12 cellular contexts compared by ENCODE assay signal in the genomic region with DNA sequence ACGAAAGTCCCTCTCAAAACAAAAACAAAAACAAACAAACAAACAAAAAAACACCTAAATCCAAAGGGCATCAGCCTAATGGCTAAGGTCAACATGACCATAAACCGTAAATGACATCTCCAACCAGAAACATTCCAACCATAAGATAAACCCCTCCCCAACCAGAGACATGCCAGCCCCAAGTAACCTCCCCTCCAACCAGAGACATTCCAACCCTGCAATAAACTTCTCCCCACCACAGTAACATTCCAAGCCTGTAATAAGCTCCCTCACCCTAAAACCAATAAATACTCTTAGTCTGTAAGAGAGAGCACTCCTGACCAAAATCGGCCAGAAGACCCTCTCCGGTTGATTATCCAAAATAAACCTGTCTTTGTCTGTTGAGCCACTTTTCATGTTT. TPM values are rescaled to one million over a fixed set of nuclear protein-coding genes. Genes with fewer than 3 reads are reported as not detected.
DNase-seq lines count a peak whose midpoint lies in the region; TF ChIP-seq lines count a peak whose summit lies in the region.
"Not testable (repeated sequence)": the region's sequence is repeated elsewhere in the genome, so short reads cannot be mapped to it uniquely, and the experiment has no call there.
"Had no signal": no experiment of that assay in that cellular context is flagged by ENCODE, and none has a peak within 500 bp of the region (broad histone marks: within the 10 kb centered on the region; RNA-seq: fewer than 3 reads in every experiment).

No MANE protein-coding gene starts in this region.

- H3K27ac ChIP-seq in OCI-LY3 (ENCODE audit: low read length) = peak overlapping the region; percentile 74
- H3K27ac ChIP-seq in mesodermal cell (ENCODE audit: low read depth, low read length, severe bottlenecking) = peak overlapping the region; percentile 29

- not testable (repeated sequence) for H3K9me3 ChIP-seq in OCI-LY3 (ENCODE audit: insufficient read depth, low read length); mesodermal cell (ENCODE audit: control insufficient read depth, low read length)

- H3K9ac ChIP-seq in OCI-LY3 (ENCODE audit: low read length) = not testable (repeated sequence)

- not testable (repeated sequence) for H3K27me3 Mint-ChIP-seq in HFFc6 (ENCODE audit: insufficient read depth); T-helper 2 cell treated with Interferon-gamma antibody and Interleukin-4, amounts not matched to agents 5 μg/mL and 100 μg/mL, for 36 hours (ENCODE audit: low read depth); activated T-helper 1 cell treated with anti-CD3 and anti-CD28 coated beads, Interleukin-12 subunit alpha, Interleukin-12 subunit beta, Interleukin-2, Interleukin-4 antibody, amounts not matched to agents 30 ng/mL and 10 ng/mL and 1 ng/mL, durations not matched to agents 14 hours and 24 hours and 36 hours (ENCODE audit: insufficient read depth)

- WGBS in mesodermal cell (ENCODE audit: insufficient coverage in 2 of 2), 2 experiments = no CpG with 5 or more reads among the region's 4 CpGs

- not testable (repeated sequence) for H3K27me3 ChIP-seq in OCI-LY3 (ENCODE audit: low read depth, low read length)

- not testable (repeated sequence) for TF ChIP-seq CTCF in HFFc6 (IDR thresholded peaks at IDR 0.05); OCI-LY3 (IDR thresholded peaks at IDR 0.05; ENCODE audit: low read depth, low read length)

- peak overlapping the region; percentile 48 for H3K4me2 ChIP-seq in OCI-LY3 (ENCODE audit: low read length)

- H2AFZ ChIP-seq in OCI-LY3 (ENCODE audit: low read depth, low read length) = not testable (repeated sequence)

- H3K36me3 ChIP-seq in OCI-LY3 (replicated peaks; ENCODE audit: low read depth, low read length); mesodermal cell (ENCODE audit: control insufficient read depth, insufficient read depth, low read length): not testable (repeated sequence)

- peak; percentile 8 for DNase-seq in A172 (ENCODE audit: low spot score)
- DNase-seq in EH (ENCODE audit: low read depth) = peak; percentile 77
- peak; percentile 4 for DNase-seq in HFFc6
- DNase-seq in T-helper 2 cell treated with Interferon-gamma antibody and Interleukin-4, amounts not matched to agents 5 μg/mL and 100 μg/mL, for 36 hours (ENCODE audit: low spot score); activated T-helper 1 cell treated with anti-CD3 and anti-CD28 coated beads, Interleukin-12 subunit alpha, Interleukin-12 subunit beta, Interleukin-2, Interleukin-4 antibody, amounts not matched to agents 30 ng/mL and 10 ng/mL and 1 ng/mL, durations not matched to agents 14 hours and 24 hours and 36 hours (ENCODE audit: low spot score): not testable (repeated sequence)

- H3K4me1 ChIP-seq in OCI-LY3 (ENCODE audit: low read length) = peaks cover 32% of the 10 kb centered on the region
- not testable (repeated sequence) for H3K4me1 ChIP-seq in mesodermal cell (ENCODE audit: control insufficient read depth, insufficient read depth, low read length, poor library complexity, severe bottlenecking)

- H4K20me1 ChIP-seq in OCI-LY3 (ENCODE audit: insufficient read depth, low read length) = not testable (repeated sequence)

- H3K4me1 Mint-ChIP-seq in HFFc6 (ENCODE audit: low read depth) = peaks cover 17% of the 10 kb centered on the region
- peaks cover 14% of the 10 kb centered on the region for H3K4me1 Mint-ChIP-seq in T-helper 2 cell treated with Interferon-gamma antibody and Interleukin-4, amounts not matched to agents 5 μg/mL and 100 μg/mL, for 36 hours (ENCODE audit: low read depth)
- H3K4me1 Mint-ChIP-seq in activated T-helper 1 cell treated with anti-CD3 and anti-CD28 coated beads, Interleukin-12 subunit alpha, Interleukin-12 subunit beta, Interleukin-2, Interleukin-4 antibody, amounts not matched to agents 30 ng/mL and 10 ng/mL and 1 ng/mL, durations not matched to agents 14 hours and 24 hours and 36 hours (ENCODE audit: low read depth) = peaks cover 11% of the 10 kb centered on the region

- H3K79me2 ChIP-seq in OCI-LY3 (ENCODE audit: low read length) = not testable (repeated sequence)

- H3K27ac Mint-ChIP-seq in HFFc6 = peak overlapping the region; percentile 91
- H3K27ac Mint-ChIP-seq in T-helper 2 cell treated with Interferon-gamma antibody and Interleukin-4, amounts not matched to agents 5 μg/mL and 100 μg/mL, for 36 hours = peak overlapping the region; percentile 18
- peak overlapping the region; percentile 51 for H3K27ac Mint-ChIP-seq in activated T-helper 1 cell treated with anti-CD3 and anti-CD28 coated beads, Interleukin-12 subunit alpha, Interleukin-12 subunit beta, Interleukin-2, Interleukin-4 antibody, amounts not matched to agents 30 ng/mL and 10 ng/mL and 1 ng/mL, durations not matched to agents 14 hours and 24 hours and 36 hours

- H3K9me3 Mint-ChIP-seq in HFFc6; activated T-helper 1 cell treated with anti-CD3 and anti-CD28 coated beads, Interleukin-12 subunit alpha, Interleukin-12 subunit beta, Interleukin-2, Interleukin-4 antibody, amounts not matched to agents 30 ng/mL and 10 ng/mL and 1 ng/mL, durations not matched to agents 14 hours and 24 hours and 36 hours: not testable (repeated sequence)
- peaks cover 11% of the 10 kb centered on the region for H3K9me3 Mint-ChIP-seq in T-helper 2 cell treated with Interferon-gamma antibody and Interleukin-4, amounts not matched to agents 5 μg/mL and 100 μg/mL, for 36 hours

- H3K4me3 ChIP-seq in OCI-LY3 (ENCODE audit: low read length); mesodermal cell (ENCODE audit: extremely low read depth, insufficient read depth, low read length, poor library complexity, severe bottlenecking): not testable (repeated sequence)

- H3K36me3 Mint-ChIP-seq in HFFc6 (ENCODE audit: low read depth); T-helper 2 cell treated with Interferon-gamma antibody and Interleukin-4, amounts not matched to agents 5 μg/mL and 100 μg/mL, for 36 hours (ENCODE audit: low read depth); activated T-helper 1 cell treated with anti-CD3 and anti-CD28 coated beads, Interleukin-12 subunit alpha, Interleukin-12 subunit beta, Interleukin-2, Interleukin-4 antibody, amounts not matched to agents 30 ng/mL and 10 ng/mL and 1 ng/mL, durations not matched to agents 14 hours and 24 hours and 36 hours (ENCODE audit: low read depth): not testable (repeated sequence)

- H3K4me3 Mint-ChIP-seq in HFFc6 = peak overlapping the region; percentile 52
- not testable (repeated sequence) for H3K4me3 Mint-ChIP-seq in T-helper 2 cell treated with Interferon-gamma antibody and Interleukin-4, amounts not matched to agents 5 μg/mL and 100 μg/mL, for 36 hours; activated T-helper 1 cell treated with anti-CD3 and anti-CD28 coated beads, Interleukin-12 subunit alpha, Interleukin-12 subunit beta, Interleukin-2, Interleukin-4 antibody, amounts not matched to agents 30 ng/mL and 10 ng/mL and 1 ng/mL, durations not matched to agents 14 hours and 24 hours and 36 hours

- intact Hi-C loops in activated T-helper 1 cell treated with anti-CD3 and anti-CD28 coated beads, Interleukin-12 subunit alpha, Interleukin-12 subunit beta, Interleukin-2, Interleukin-4 antibody, amounts not matched to agents 30 ng/mL and 10 ng/mL and 1 ng/mL, durations not matched to agents 14 hours and 24 hours and 36 hours (cut with micrococcal nuclease) = not testable (repeated sequence)

RNA-seq across cellular contexts. Expression of gene TRMT2B, which starts 4.6 kb away (rescaled TPM):
- total RNA-seq in A172 (2014; rRNA removed; shearing (Covaris generic)) = 16.5 and 17.8 TPM in 2 replicates
- 10 to 100 TPM; 14.5 to 16.2 (median 15.7) TPM for total RNA-seq in HFFc6 (2021; fragmentation: NEBNext Ultra II Directional; extraction: Animal tissue kit (Norgen Biotek cat#: 25700))
- 17.2 and 19.3 TPM in 2 replicates for total RNA-seq in activated T-helper 1 cell treated with anti-CD3 and anti-CD28 coated beads, Interleukin-12 subunit alpha, Interleukin-12 subunit beta, Interleukin-2, Interleukin-4 antibody, amounts not matched to agents 30 ng/mL and 10 ng/mL and 1 ng/mL, durations not matched to agents 14 hours and 24 hours and 36 hours
- polyA plus RNA-seq in mesodermal cell (2013, experiment 1 of 2) = 7.9 TPM
- 6.7 TPM for polyA plus RNA-seq in mesodermal cell (2013, experiment 2 of 2)

RNA-seq across cellular contexts. Expression of gene TMEM35A, which starts 22.1 kb away (rescaled TPM):
- not detected in 2 replicates for total RNA-seq in A172 (2014; rRNA removed; shearing (Covaris generic))
- 1 to 10 TPM; 2.3 to 4.5 (median 3.8) TPM for total RNA-seq in HFFc6 (2021; fragmentation: NEBNext Ultra II Directional; extraction: Animal tissue kit (Norgen Biotek cat#: 25700))
- not detected in 2 replicates for total RNA-seq in activated T-helper 1 cell treated with anti-CD3 and anti-CD28 coated beads, Interleukin-12 subunit alpha, Interleukin-12 subunit beta, Interleukin-2, Interleukin-4 antibody, amounts not matched to agents 30 ng/mL and 10 ng/mL and 1 ng/mL, durations not matched to agents 14 hours and 24 hours and 36 hours
- 8.7 TPM for polyA plus RNA-seq in mesodermal cell (2013, experiment 1 of 2)
- 7.1 TPM for polyA plus RNA-seq in mesodermal cell (2013, experiment 2 of 2)
- total RNA-seq: CD4-positive, CD25-positive, alpha-beta regulatory T cell; H4; MCF 10A; RPMI7951; SK-MEL-5 had no signal
- polyA plus RNA-seq: CD4-positive, CD25-positive, alpha-beta regulatory T cell had no signal

RNA-seq across cellular contexts. Expression of gene CENPI, which starts 41.5 kb away (rescaled TPM):
- 15.8 and 22.2 TPM in 2 replicates for total RNA-seq in A172 (2014; rRNA removed; shearing (Covaris generic))
- 10 to 100 TPM in 5 of 6 experiments, 1 to 10 TPM in 1; 6.7 to 15.7 (median 14.3) TPM for total RNA-seq in HFFc6 (2021; fragmentation: NEBNext Ultra II Directional; extraction: Animal tissue kit (Norgen Biotek cat#: 25700))
- total RNA-seq in activated T-helper 1 cell treated with anti-CD3 and anti-CD28 coated beads, Interleukin-12 subunit alpha, Interleukin-12 subunit beta, Interleukin-2, Interleukin-4 antibody, amounts not matched to agents 30 ng/mL and 10 ng/mL and 1 ng/mL, durations not matched to agents 14 hours and 24 hours and 36 hours = 11.4 and 13.1 TPM in 2 replicates
- polyA plus RNA-seq in mesodermal cell (2013, experiment 1 of 2) = 22.5 TPM
- polyA plus RNA-seq in mesodermal cell (2013, experiment 2 of 2) = 21.0 TPM

Comparison
In these comparisons a context has a peak if more than half of its experiments do, and no peak if none do; other contexts are left out.
1. H3K27ac Mint-ChIP-seq: peak in every context shown above with its lines; median percentile 91 in HFFc6; 51 in activated T-helper 1 cell treated with anti-CD3 and anti-CD28 coated beads, Interleukin-12 subunit alpha, Interleukin-12 subunit beta, Interleukin-2, Interleukin-4 antibody, amounts not matched to agents 30 ng/mL and 10 ng/mL and 1 ng/mL, durations not matched to agents 14 hours and 24 hours and 36 hours; 18 in T-helper 2 cell treated with Interferon-gamma antibody and Interleukin-4, amounts not matched to agents 5 μg/mL and 100 μg/mL, for 36 hours.